ENCODE assay signal across 8 cellular contexts in the genomic region with DNA sequence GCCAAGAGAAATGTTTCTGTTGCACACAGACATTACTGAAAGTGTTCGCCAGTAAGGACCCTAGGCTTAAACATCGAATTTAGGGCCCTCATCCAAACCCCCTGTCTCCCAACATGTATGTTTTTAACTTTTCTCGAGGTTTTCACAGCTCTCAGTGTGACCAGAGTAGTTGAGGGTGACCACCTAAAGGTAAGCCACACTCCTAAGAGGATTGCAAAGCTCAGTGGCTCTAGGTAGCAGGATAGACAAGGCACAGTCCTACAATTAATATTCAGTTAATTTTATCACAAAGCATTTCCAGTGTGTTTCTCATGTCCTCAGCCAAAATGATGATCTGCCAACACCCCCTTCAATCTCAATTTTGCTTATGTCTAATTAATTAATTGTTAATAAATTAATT. TPM values are rescaled to one million over a fixed set of nuclear protein-coding genes. Genes with fewer than 3 reads are reported as not detected.
DNase-seq lines count a peak whose midpoint lies in the region; ATAC-seq and TF ChIP-seq lines count a peak whose summit lies in the region.

No MANE protein-coding gene starts in this region.

- H3K4me1 Mint-ChIP-seq in naive thymus-derived CD8-positive, alpha-beta T cell: peaks cover 9 to 20% (median 15%) of the 10 kb centered on the region in 4 donors

- peak overlapping the region; percentile 71 for H3K4me3 ChIP-seq in BLaER1
- H3K4me3 ChIP-seq in Jurkat, Clone E6-1 (ENCODE audit: low read length): peak overlapping the region; percentile 81
- H3K4me3 ChIP-seq in colonic mucosa: peak overlapping the region; percentile 50

- ATAC-seq in naive thymus-derived CD8-positive, alpha-beta T cell: no peak

- H3K27ac ChIP-seq in BLaER1: peak overlapping the region; percentile 75
- H3K27ac ChIP-seq in colonic mucosa: peak overlapping the region; percentile 87

- H3K9ac ChIP-seq in BLaER1 (peak overlapping the region; percentile 76), colonic mucosa (ENCODE audit: low read depth in 2 of 2, low read length in 2 of 2) (peak overlapping the region; percentile 81 to 93)

- no peaks in the 10 kb centered on the region for H3K9me3 Mint-ChIP-seq in naive thymus-derived CD8-positive, alpha-beta T cell

- H3K9me3 ChIP-seq in BLaER1: no peaks in the 10 kb centered on the region
- no peaks in the 10 kb centered on the region for H3K9me3 ChIP-seq in colonic mucosa

- DNase-seq in Jurkat, Clone E6-1 (ENCODE audit: low read depth, low spot score): no peak
- DNase-seq in colonic mucosa (no peak), posterior cingulate gyrus (no peak), DMS79 treated with DMSO at 0.1 percent for 48 hours (lab: John Stamatoyannopoulos, UW) (no peak), kidney tubule cell (ENCODE audit: low spot score) (no peak)
- DNase-seq in naive thymus-derived CD8-positive, alpha-beta T cell: no peak
- no peak for DNase-seq in stimulated activated CD4-positive, alpha-beta T cell treated with anti-CD3 and anti-CD28 coated beads, Interleukin-4, amount 100 ng/mL, for 24 hours

- H3K36me3 ChIP-seq in BLaER1 (no peaks in the 10 kb centered on the region), colonic mucosa (no peaks in the 10 kb centered on the region)

- H3K36me3 Mint-ChIP-seq in naive thymus-derived CD8-positive, alpha-beta T cell: peaks cover 0 to 5% (median 2%) of the 10 kb centered on the region in 3 donors

- H3K4me1 ChIP-seq in BLaER1: peaks cover 19% of the 10 kb centered on the region
- no peaks in the 10 kb centered on the region for H3K4me1 ChIP-seq in colonic mucosa

- H4K20me1 ChIP-seq in BLaER1: no peaks in the 10 kb centered on the region

- intact Hi-C loops in colonic mucosa (cut with DNase I) (loop anchor here (10.0 kb wide), 1 partner anchor 161 kb away; the partner anchor contains the start of gene RWDD3), posterior cingulate gyrus (cut with DNase I) (loop anchor here (2.0 kb wide), 1 partner anchor 161 kb away; the partner anchor contains the start of gene RWDD3)

- POLR2A ChIA-PET in naive thymus-derived CD8-positive, alpha-beta T cell (lab: Charles Lee): interaction anchor here (0.6 to 2.2 kb wide), 13 partner anchors 11 to 1994 kb away, joined by 3 to 36 read pairs (median 3); partner anchors contain the start of genes ABCD3, CNN3, DNTTIP2 and DR1

- no peak for TF ChIP-seq CTCF in colonic mucosa (IDR thresholded peaks at IDR 0.05)

- H3K4me2 ChIP-seq in BLaER1: peak overlapping the region; percentile 87

- peaks cover 0 to 11% (median 0%) of the 10 kb centered on the region in 5 donors for H3K27me3 Mint-ChIP-seq in naive thymus-derived CD8-positive, alpha-beta T cell

- peak overlapping the region; percentile 96 to 99 (median 99) for H3K27ac Mint-ChIP-seq in naive thymus-derived CD8-positive, alpha-beta T cell

- peak overlapping the region; percentile 94 to 99 (median 99) for H3K4me3 Mint-ChIP-seq in naive thymus-derived CD8-positive, alpha-beta T cell

- H3K27me3 ChIP-seq in BLaER1: no peaks in the 10 kb centered on the region
- no peaks in the 10 kb centered on the region for H3K27me3 ChIP-seq in colonic mucosa

RNA-seq across cellular contexts. Expression of gene ALG14, which starts 0.7 kb away (rescaled TPM):
- 17.3 TPM for polyA plus RNA-seq in Jurkat, Clone E6-1 (2012; ENCODE audit: insufficient read depth, insufficient read length)
- total RNA-seq in colonic mucosa: 10 to 100 TPM; 11.4 to 19.4 TPM
- total RNA-seq in naive thymus-derived CD8-positive, alpha-beta T cell: under 1 TPM; 0.74 to 0.83 TPM
- 1 to 10 TPM; 2.3 to 4.2 (median 4.0) TPM for polyA plus RNA-seq in naive thymus-derived CD8-positive, alpha-beta T cell

RNA-seq across cellular contexts. Expression of gene TLCD4, which starts 43.7 kb away (rescaled TPM):
- polyA plus RNA-seq in Jurkat, Clone E6-1 (2012; ENCODE audit: insufficient read depth, insufficient read length): not detected
- 10 to 100 TPM; 28.3 to 46.0 TPM for total RNA-seq in colonic mucosa
- total RNA-seq in naive thymus-derived CD8-positive, alpha-beta T cell: under 1 TPM; 0.08 to 0.11 TPM
- polyA plus RNA-seq in naive thymus-derived CD8-positive, alpha-beta T cell: not detected

Comparison
In these comparisons a context has a peak if more than half of its experiments do, and no peak if none do; other contexts are left out.
1. RNA of gene ALG14, which starts 0.7 kb away (total RNA-seq): 11.4 to 19.4 TPM in colonic mucosa; 0.74 to 0.83 TPM in naive thymus-derived CD8-positive, alpha-beta T cell; every median in the first group is over 4 times any median in the second.
2. RNA of gene TLCD4, which starts 43.7 kb away (total RNA-seq): 28.3 to 46.0 TPM in colonic mucosa; 0.08 to 0.11 TPM in naive thymus-derived CD8-positive, alpha-beta T cell; every median in the first group is over 10 times any median in the second.
3. Peak in every context shown above with its lines, with median percentiles within 50 percentile points of each other: H3K4me3 ChIP-seq.